In the genomic region with DNA sequence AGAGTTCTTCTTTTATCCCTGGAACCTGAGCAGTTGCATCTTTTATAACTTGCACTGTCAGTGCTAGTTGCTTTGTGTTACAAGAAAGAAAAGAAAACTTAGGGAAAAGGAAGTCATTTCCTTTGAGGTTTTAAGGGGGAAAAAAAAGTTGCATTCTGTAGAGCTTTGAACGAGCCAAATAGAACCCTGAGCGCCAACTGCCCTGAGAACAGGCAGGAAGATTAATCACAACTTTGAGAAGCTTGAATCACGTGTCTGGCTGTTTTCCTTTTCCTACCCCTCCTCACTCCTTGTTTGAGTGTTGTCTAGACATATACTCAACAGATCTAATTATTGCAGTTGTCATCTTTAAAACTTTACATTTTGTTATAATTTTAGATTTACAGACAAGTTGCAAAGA, we compare ENCODE assay signal across 10 cellular contexts. TPM values are rescaled to one million over a fixed set of nuclear protein-coding genes. Genes with fewer than 3 reads are reported as not detected.
DNase-seq lines count a peak whose midpoint lies in the region; ATAC-seq and TF ChIP-seq lines count a peak whose summit lies in the region.
"Had no signal": no experiment of that assay in that cellular context is flagged by ENCODE, and none has a peak within 500 bp of the region (broad histone marks: within the 10 kb centered on the region; RNA-seq: fewer than 3 reads in every experiment).

No MANE protein-coding gene starts in this region.

- no peak for TF ChIP-seq POLR2A in transverse colon (IDR thresholded peaks at IDR 0.05)

- DNase-seq in DND-41, result peak; percentile 59
- peak; percentile 66 to 68 for DNase-seq in cardiac fibroblast (ENCODE audit: low read depth in 2 of 2)
- DNase-seq in myocyte (ENCODE audit: low read depth), result peak; percentile 32
- DNase-seq in transverse colon, result no peak
- DNase-seq in nucleus accumbens (lab: John Stamatoyannopoulos, UW), result no peak

- no peaks in the 10 kb centered on the region for H3K9me2 ChIP-seq in Loucy (replicated peaks; ENCODE audit: low read depth, low read length)

- H4K20me1 ChIP-seq in DND-41 (ENCODE audit: insufficient read depth, low read length) (peaks cover 7% of the 10 kb centered on the region; the same call in 1 of the 2 replicates), Loucy (ENCODE audit: insufficient read depth, low read length, poor library complexity, severe bottlenecking) (peaks cover 83% of the 10 kb centered on the region)

- H3K4me3 ChIP-seq in DND-41 (ENCODE audit: low read depth in 1 of 2, low read length in 2 of 2), result peak overlapping the region in 1 of 2 experiments; percentile 34; a peak in 1 of 4 replicates
- peak overlapping the region; percentile 58 for H3K4me3 ChIP-seq in Loucy (ENCODE audit: low read length, poor library complexity, severe bottlenecking)
- no peak overlapping the region for H3K4me3 ChIP-seq in cardiac fibroblast (replicated peaks in 1 of 2; ENCODE audit: low read depth in 2 of 2, low read length in 2 of 2)
- H3K4me3 ChIP-seq in transverse colon, result no peak overlapping the region
- H3K4me3 ChIP-seq: gastroesophageal sphincter had no signal

- in situ Hi-C loops in transverse colon (cut with MboI; ENCODE audit: low pct_ligation_motif_present in 1 of 4, low pct_unique_long_range_greater_than_20kb in 1 of 4, low sequenced_read_pairs in 3 of 4), result no loop called here

- H3K79me2 ChIP-seq in DND-41 (ENCODE audit: insufficient read depth, low read length), result peaks cover 93% of the 10 kb centered on the region
- peaks cover 98% of the 10 kb centered on the region for H3K79me2 ChIP-seq in Loucy (ENCODE audit: insufficient read depth, low read length)

- H2AFZ ChIP-seq in DND-41 (ENCODE audit: low read depth, low read length), result 0 out of 2 replicates have a peak overlapping the region, but pooled peaks have one; percentile 2
- H2AFZ ChIP-seq in Loucy (ENCODE audit: low read length), result no peak overlapping the region

- TF ChIP-seq EP300 in transverse colon (IDR thresholded peaks at IDR 0.05; ENCODE audit: low read depth), result no peak

- 36 to 39% methylated on average over 3 of the region's 3 CpGs for WGBS in transverse colon (ENCODE audit: low coverage in 1 of 2), 2 donors

- H3K27ac ChIP-seq in DND-41 (ENCODE audit: low read length) (peak overlapping the region; percentile 68), transverse colon (no peak overlapping the region)
- H3K27ac ChIP-seq: gastroesophageal sphincter had no signal

- peak overlapping the region; percentile 32 for H3K9ac ChIP-seq in DND-41 (ENCODE audit: low read depth, low read length)
- H3K9ac ChIP-seq in Loucy (ENCODE audit: low read depth, low read length, poor library complexity, severe bottlenecking), result peak overlapping the region; percentile 40

- intact Hi-C loops in transverse colon (cut with DNase I; ENCODE audit: low total_unique reads), result loop anchor here (10.0 kb wide), 1 partner anchor 1995 kb away; no protein-coding TSS in a partner anchor

- H3K4me2 ChIP-seq in DND-41 (ENCODE audit: insufficient read depth, low read length) (peak overlapping the region; percentile 55), Loucy (ENCODE audit: low read depth, low read length, poor library complexity, severe bottlenecking) (peak overlapping the region; percentile 77)

- H3K9me3 ChIP-seq in DND-41 (ENCODE audit: insufficient read depth, low read length, severe bottlenecking) (no peaks in the 10 kb centered on the region), Loucy (ENCODE audit: insufficient read depth, low read depth, low read length) (no peaks in the 10 kb centered on the region), transverse colon (no peaks in the 10 kb centered on the region)
- H3K9me3 ChIP-seq: gastroesophageal sphincter had no signal

- TF ChIP-seq CTCF in DND-41 (IDR thresholded peaks at IDR 0.05; ENCODE audit: borderline replicate concordance, extremely low read depth, low read length, poor library complexity, severe bottlenecking) (no peak), Loucy (conservative IDR thresholded peaks at IDR 0.05; ENCODE audit: low read length) (no peak), cardiac fibroblast (IDR thresholded peaks at IDR 0.05; ENCODE audit: low read depth, low read length) (no peak), transverse colon (IDR thresholded peaks at IDR 0.05) (no peak)

- H3K4me1 ChIP-seq in DND-41 (ENCODE audit: insufficient read depth, low read length), result peaks cover 48% of the 10 kb centered on the region
- peaks cover 78% of the 10 kb centered on the region for H3K4me1 ChIP-seq in Loucy (ENCODE audit: insufficient read depth, low read length, poor library complexity, severe bottlenecking)
- peaks cover 8 to 34% (median 13%) of the 10 kb centered on the region in 4 donors for H3K4me1 ChIP-seq in transverse colon

- no peaks in the 10 kb centered on the region for H3K27me3 ChIP-seq in DND-41 (ENCODE audit: insufficient read depth, low read length, poor library complexity)
- no peaks in the 10 kb centered on the region for H3K27me3 ChIP-seq in Loucy (ENCODE audit: insufficient read depth, low read length, poor library complexity, severe bottlenecking)
- H3K27me3 ChIP-seq in transverse colon, result no peaks in the 10 kb centered on the region
- H3K27me3 ChIP-seq: gastroesophageal sphincter had no signal

- peaks cover 11% of the 10 kb centered on the region; the same call in 1 of the 2 replicates for H3F3A ChIP-seq in Loucy (ENCODE audit: low read depth)

- peak; percentile 88 for ATAC-seq in DND-41 (ENCODE audit: insufficient read depth, low read depth)
- no peak for ATAC-seq in HG03135 (IDR thresholded peaks at IDR 0.05; ENCODE audit: unreplicated experiment)
- no peak for ATAC-seq in HG03460 (IDR thresholded peaks at IDR 0.05; ENCODE audit: unreplicated experiment)
- ATAC-seq: gastroesophageal sphincter; stimulated activated memory B cell treated with anti-CD40 and anti-IgM and Interleukin-4, amounts not matched to agents 10 μg/mL and 1 μg/mL and 100 μg/mL, for 72 hours had no signal

- H3K36me3 ChIP-seq in DND-41 (ENCODE audit: insufficient read depth, low read length) (peaks cover 3% of the 10 kb centered on the region; the same call in 1 of the 2 replicates), Loucy (ENCODE audit: insufficient read depth, low read length) (peaks cover 5% of the 10 kb centered on the region), transverse colon (no peaks in the 10 kb centered on the region)
- H3K36me3 ChIP-seq: gastroesophageal sphincter had no signal

RNA-seq across cellular contexts. Expression of a gene that starts 12.5 kb away (rescaled TPM):
- 36.4 and 42.1 TPM in 2 replicates for total RNA-seq in myocyte
- polyA plus RNA-seq in myocyte (2012), result 11.6 TPM
- total RNA-seq in transverse colon, result 10 to 100 TPM; 15.0 to 64.6 (median 46.0) TPM

Comparison
In these comparisons a context has a peak if more than half of its experiments do, and no peak if none do; other contexts are left out.
1. DNase-seq: peak in DND-41 (single experiment), cardiac fibroblast (2 of 2) and myocyte (single experiment); none in transverse colon (single experiment) and nucleus accumbens (0 of 56).